Comparison of ENCODE assay signal across 9 cellular contexts in genomic region chr20:54019127-54019526, GRCh38. TPM values are rescaled to one million over a fixed set of nuclear protein-coding genes. Genes with fewer than 3 reads are reported as not detected.
"Had no signal": no experiment of that assay in that cellular context is flagged by ENCODE, and none has a peak within 500 bp of the region (broad histone marks: within the 10 kb centered on the region; RNA-seq: fewer than 3 reads in every experiment).

No MANE protein-coding gene starts in this region.

- FAIRE-seq: G401.6, GM12878, GM12891, GM12892, GM18507, GM19239 had no signal

- DNase-seq: GDM1, GF-D8 had no signal

RNA-seq across cellular contexts. Expression of gene BCAS1, which starts 51.3 kb away (rescaled TPM):
- total RNA-seq: G401 had no signal
